ENCODE assay signal across 1 cellular context in genomic region chr3:160755776-160756304, GRCh38.
TF ChIP-seq lines count a peak whose summit lies in the region.

PPM1L (plus strand) TSS chr3:160756231.

TF ChIP-seq in HepG2, 621 proteins besides CTCF, POLR2A, EP300 and RAD21 (continued from another document):
- TF ChIP-seq DZIP1 (CRISPR knock-in tag; IDR thresholded peaks at IDR 0.05) = peak; percentile 54; the same call in 1 of the 2 replicates
- TF ChIP-seq ETV5 (CRISPR knock-in tag; IDR thresholded peaks at IDR 0.05; ENCODE audit: borderline replicate concordance) = no peak
- TF ChIP-seq ZFP41 (CRISPR knock-in tag; IDR thresholded peaks at IDR 0.05; ENCODE audit: borderline replicate concordance) = no peak
- no peak for TF ChIP-seq ZBTB8A (CRISPR knock-in tag; IDR thresholded peaks at IDR 0.05; ENCODE audit: borderline replicate concordance, low read depth)
